1 cellular context compared by ENCODE assay signal in genomic region chr3:175716451-175716850, GRCh38.
TF ChIP-seq lines count a peak whose summit lies in the region.

No MANE protein-coding gene starts in this region.

TF ChIP-seq in IMR-90, 13 proteins besides CTCF, POLR2A, EP300 and RAD21 (continued from another document):
- TF ChIP-seq FOS (IDR thresholded peaks at IDR 0.05; ENCODE audit: low read depth, low read length): no peak
- no peak for TF ChIP-seq NFE2L2 (IDR thresholded peaks at IDR 0.05; ENCODE audit: low read depth, low read length)
- TF ChIP-seq ELK1 (IDR thresholded peaks at IDR 0.05; ENCODE audit: borderline replicate concordance, low read depth, low read length): no peak
- no peak for TF ChIP-seq RCOR1 (IDR thresholded peaks at IDR 0.05; ENCODE audit: insufficient replicate concordance, low read length)
- TF ChIP-seq RFX5 (IDR thresholded peaks at IDR 0.05; ENCODE audit: low read depth, low read length): no peak
- TF ChIP-seq MXI1 (IDR thresholded peaks at IDR 0.05; ENCODE audit: borderline replicate concordance, low read depth, low read length): no peak
- no peak for TF ChIP-seq BHLHE40 (IDR thresholded peaks at IDR 0.05; ENCODE audit: low read depth, low read length)
- no peak for TF ChIP-seq SMC3 (IDR thresholded peaks at IDR 0.05; ENCODE audit: low read depth, low read length)
- no peak for TF ChIP-seq USF2 (IDR thresholded peaks at IDR 0.05; ENCODE audit: low read depth, low read length)
- no peak for TF ChIP-seq CHD1 (IDR thresholded peaks at IDR 0.05; ENCODE audit: low read depth, low read length)
- no peak for TF ChIP-seq CEBPB (IDR thresholded peaks at IDR 0.05; ENCODE audit: low read depth, low read length)
- TF ChIP-seq MAFK (IDR thresholded peaks at IDR 0.05; ENCODE audit: low read depth, low read length): no peak
